In the genomic region with DNA sequence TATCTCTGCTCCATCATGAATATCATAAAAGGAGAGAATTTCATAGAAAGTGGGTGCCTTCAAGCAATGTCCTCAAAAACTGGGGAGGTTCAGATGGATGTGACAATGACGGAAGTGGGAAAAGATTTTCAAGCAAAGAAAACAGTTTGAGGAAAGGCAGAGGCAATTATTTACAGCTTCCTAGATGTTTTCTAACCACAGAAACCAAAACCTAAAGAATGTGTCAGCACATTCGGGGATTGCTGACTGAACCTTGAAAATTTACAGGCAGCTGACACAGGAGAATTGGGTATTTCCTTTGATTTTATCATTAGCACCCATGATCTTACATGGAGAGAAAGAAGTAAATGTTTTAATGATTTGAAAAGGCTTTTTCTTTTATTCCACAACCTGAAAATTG, we compare ENCODE assay signal across 18 cellular contexts.
DNase-seq lines count a peak whose midpoint lies in the region; ATAC-seq, FAIRE-seq and TF ChIP-seq lines count a peak whose summit lies in the region.
"Had no signal": no experiment of that assay in that cellular context is flagged by ENCODE, and none has a peak within 500 bp of the region (broad histone marks: within the 10 kb centered on the region; RNA-seq: fewer than 3 reads in every experiment).

No MANE protein-coding gene starts in this region.

- no peak overlapping the region for H3K9ac ChIP-seq in Karpas-422 (ENCODE audit: low read length)

- H3K79me2 ChIP-seq in GM23338 (replicated peaks; ENCODE audit: insufficient read depth): no peaks in the 10 kb centered on the region
- H3K79me2 ChIP-seq in Karpas-422 (ENCODE audit: low read length): no peaks in the 10 kb centered on the region

- H3K27ac ChIP-seq in A549: no peak overlapping the region
- H3K27ac ChIP-seq in GM23338 (ENCODE audit: low read depth): no peak overlapping the region
- H3K27ac ChIP-seq in Karpas-422 (ENCODE audit: low read length): no peak overlapping the region
- H3K27ac ChIP-seq: HL-60 had no signal

- no peaks in the 10 kb centered on the region for H3K9me3 ChIP-seq in A549
- no peaks in the 10 kb centered on the region for H3K9me3 ChIP-seq in Karpas-422 (ENCODE audit: low read length)

- H3K27me3 ChIP-seq in GM23338 (ENCODE audit: insufficient read depth) (no peaks in the 10 kb centered on the region), Karpas-422 (ENCODE audit: low read length) (no peaks in the 10 kb centered on the region)

- no peak overlapping the region for H3K27ac Mint-ChIP-seq in GM23338
- no peak overlapping the region for H3K27ac Mint-ChIP-seq in nephron progenitor cell
- H3K27ac Mint-ChIP-seq: CD8-positive, alpha-beta memory T cell; T-helper 2 cell treated with Interferon-gamma antibody and Interleukin-4, amounts not matched to agents 5 μg/mL and 100 μg/mL, for 36 hours had no signal

- H3K36me3 ChIP-seq in GM23338 (ENCODE audit: insufficient read depth) (no peaks in the 10 kb centered on the region), Karpas-422 (ENCODE audit: insufficient read depth, low read length) (no peaks in the 10 kb centered on the region)

- TF ChIP-seq POLR2A in A549 (IDR thresholded peaks at IDR 0.05; ENCODE audit: low read length): no peak

- POLR2A ChIA-PET in A549 (lab: Yijun Ruan, JAX): no interaction called here

- 64% methylated on average over 2 of the region's 2 CpGs for WGBS in A549 (ENCODE audit: missing lambda C conversion rate)

- no peaks in the 10 kb centered on the region for H3K4me1 ChIP-seq in A549
- H3K4me1 ChIP-seq in GM23338 (ENCODE audit: insufficient read depth): no peaks in the 10 kb centered on the region
- H3K4me1 ChIP-seq in Karpas-422 (ENCODE audit: low read length): no peaks in the 10 kb centered on the region

- H2AFZ ChIP-seq in GM23338: peak overlapping the region; percentile 10; the same call in 1 of the 2 replicates
- H2AFZ ChIP-seq in Karpas-422 (ENCODE audit: low read length): no peak overlapping the region

- H3K4me1 Mint-ChIP-seq in GM23338 (peaks cover 4% of the 10 kb centered on the region; the same call in 2 of the 3 replicates), nephron progenitor cell (peaks cover 11% of the 10 kb centered on the region)
- H3K4me1 Mint-ChIP-seq: CD8-positive, alpha-beta memory T cell had no signal

- no peak overlapping the region for H3K4me3 ChIP-seq in A549
- H3K4me3 ChIP-seq in GM23338: no peak overlapping the region
- no peak overlapping the region for H3K4me3 ChIP-seq in Karpas-422 (ENCODE audit: low read length)

- H3K4me2 ChIP-seq in A549 (no peak overlapping the region), GM23338 (no peak overlapping the region), Karpas-422 (ENCODE audit: low read depth, low read length, poor library complexity, severe bottlenecking) (no peak overlapping the region)

- peaks cover 15% of the 10 kb centered on the region; the same call in 1 of the 2 replicates for H3K9me2 ChIP-seq in GM23338 (ENCODE audit: insufficient read depth)
- H3K9me2 ChIP-seq in Karpas-422 (replicated peaks; ENCODE audit: insufficient read depth, low read length): no peaks in the 10 kb centered on the region

- DNase-seq in A549 (ENCODE audit: low read depth in 1 of 2, low spot score in 1 of 2): no peak
- DNase-seq in GM23338 (ENCODE audit: low spot score): no peak
- peak; percentile 33 for DNase-seq in RCC 7860 (ENCODE audit: low spot score)
- peak; percentile 66 for DNase-seq in glomerular visceral epithelial cell (ENCODE audit: extremely low spot score)
- DNase-seq in Karpas-422: no peak
- no peak for DNase-seq in nephron progenitor cell
- no peak for DNase-seq in NCI-H69 (lab: John Stamatoyannopoulos, UW)
- DNase-seq in islet precursor cell: no peak
- DNase-seq: caudate nucleus; CD8-positive, alpha-beta memory T cell; NCI-H2227 treated with DMSO at 0.1 percent for 48 hours; occipital lobe; SIG-M5; stimulated activated CD4-positive, alpha-beta T cell treated with anti-CD3 and anti-CD28 coated beads, Interleukin-2, amount 100 ng/mL, for 24 hours had no signal

- no peak for TF ChIP-seq RAD21 in A549 (conservative IDR thresholded peaks at IDR 0.05 in 1 of 2, IDR thresholded peaks at IDR 0.05 in 1 of 2)

- H3K36me3 Mint-ChIP-seq in GM23338 (ENCODE audit: low read depth): no peaks in the 10 kb centered on the region
- no peaks in the 10 kb centered on the region for H3K36me3 Mint-ChIP-seq in nephron progenitor cell (ENCODE audit: low read depth)
- H3K36me3 Mint-ChIP-seq: CD8-positive, alpha-beta memory T cell had no signal

- no peak for FAIRE-seq in A549 (lab: Jason Lieb, UNC)
- peak; percentile 89 for FAIRE-seq in RCC 7860 (lab: Jason Lieb, UNC)

- H3K27me3 Mint-ChIP-seq in GM23338 (ENCODE audit: insufficient read depth, low read depth, poor library complexity) (no peaks in the 10 kb centered on the region), nephron progenitor cell (ENCODE audit: low read depth, poor library complexity) (peaks cover 4% of the 10 kb centered on the region)

- H3K9me3 Mint-ChIP-seq in GM23338 (no peaks in the 10 kb centered on the region; the same call in 1 of the 3 replicates), nephron progenitor cell (peaks cover 10% of the 10 kb centered on the region)
- H3K9me3 Mint-ChIP-seq: T-helper 2 cell treated with Interferon-gamma antibody and Interleukin-4, amounts not matched to agents 5 μg/mL and 100 μg/mL, for 36 hours had no signal

- ATAC-seq in A549 (no peak), GM23338 (no peak)
- ATAC-seq: activated CD4-positive, CD25-positive, alpha-beta regulatory T cell treated with anti-CD3 and anti-CD28 coated beads, Interleukin-2, amount 50 U/mL, for 24 hours; sciatic nerve had no signal

- CTCF ChIA-PET in A549 (lab: Yijun Ruan, JAX): interaction anchor here (0.9 to 2.1 kb wide), 2 partner anchors 19 to 24 kb away, joined by 3 to 5 read pairs; no protein-coding TSS in a partner anchor

- TF ChIP-seq EP300 in A549 (IDR thresholded peaks at IDR 0.05): no peak

- no peaks in the 10 kb centered on the region for H4K20me1 ChIP-seq in GM23338 (replicated peaks; ENCODE audit: insufficient read depth)
- H4K20me1 ChIP-seq in Karpas-422 (ENCODE audit: insufficient read depth, low read depth, low read length): no peaks in the 10 kb centered on the region

- TF ChIP-seq CTCF in A549 (IDR thresholded peaks at IDR 0.05) (no peak), GM23338 (conservative IDR thresholded peaks at IDR 0.05; ENCODE audit: low read depth in 2 of 2) (no peak), nephron progenitor cell (IDR thresholded peaks at IDR 0.05) (no peak)

- H3K4me3 Mint-ChIP-seq in GM23338: no peak overlapping the region
- H3K4me3 Mint-ChIP-seq in nephron progenitor cell: no peak overlapping the region
- H3K4me3 Mint-ChIP-seq: CD8-positive, alpha-beta memory T cell; T-helper 2 cell treated with Interferon-gamma antibody and Interleukin-4, amounts not matched to agents 5 μg/mL and 100 μg/mL, for 36 hours had no signal

- H3F3A ChIP-seq in GM23338 (replicated peaks; ENCODE audit: low read depth): no peaks in the 10 kb centered on the region

TF ChIP-seq in A549, 52 proteins besides CTCF, POLR2A, EP300 and RAD21:
- no peak for TF ChIP-seq ZSCAN20 (CRISPR knock-in tag; IDR thresholded peaks at IDR 0.05)
- peak; percentile 3 for TF ChIP-seq MAFK (IDR thresholded peaks at IDR 0.05; ENCODE audit: partially characterized antibody)

TF ChIP-seq in GM23338, 12 proteins besides CTCF, POLR2A, EP300 and RAD21 (continues in another document):
- no peak for TF ChIP-seq JUNB (IDR thresholded peaks at IDR 0.05; ENCODE audit: unreplicated experiment)
- TF ChIP-seq CREB1 (CRISPR knock-in tag; IDR thresholded peaks at IDR 0.05; ENCODE audit: low read depth): no peak
- no peak for TF ChIP-seq ZNF331 (CRISPR knock-in tag; IDR thresholded peaks at IDR 0.05; ENCODE audit: low read depth)
- no peak for TF ChIP-seq EZH2 (IDR thresholded peaks at IDR 0.05; ENCODE audit: low read depth, unreplicated experiment)
- TF ChIP-seq STAT1 (IDR thresholded peaks at IDR 0.05; ENCODE audit: unreplicated experiment): no peak

Comparison
In these comparisons a context has a peak if more than half of its experiments do, and no peak if none do; other contexts are left out.
1. DNase-seq: peak in RCC 7860 (single experiment) and glomerular visceral epithelial cell (single experiment); none in A549 (0 of 2), GM23338 (single experiment), Karpas-422 (single experiment), nephron progenitor cell (single experiment), NCI-H69 (single experiment) and islet precursor cell (single experiment).